Comparison of ENCODE assay signal across 24 cellular contexts in genomic region chr13:110845520-110845919, GRCh38.
"Had no signal": no experiment of that assay in that cellular context is flagged by ENCODE, and none has a peak within 500 bp of the region (broad histone marks: within the 10 kb centered on the region; RNA-seq: fewer than 3 reads in every experiment).

No MANE protein-coding gene starts in this region.

- DNase-seq: dermis blood vessel endothelial cell; dorsolateral prefrontal cortex; effector CD4-positive, alpha-beta T cell; effector memory CD4-positive, alpha-beta T cell; foreskin keratinocyte; heart left ventricle; hypothalamus; immature natural killer cell; left cardiac atrium; left lung; left ventricle myocardium superior; lower lobe of right lung; mesenchymal stem cell; mucosa of descending colon; naive B cell had no signal

- H3K4me1 Mint-ChIP-seq: immature natural killer cell had no signal

- H3K36me3 ChIP-seq: esophagus muscularis mucosa, gastroesophageal sphincter, heart left ventricle, left lung, lower lobe of right lung had no signal

- H3K4me1 ChIP-seq: heart left ventricle, left lung, lower lobe of right lung had no signal

- H2AFZ ChIP-seq: hepatocyte had no signal

- H3K4me3 ChIP-seq: coronary artery, dorsolateral prefrontal cortex, esophagus muscularis mucosa, gastroesophageal sphincter, heart left ventricle, hepatocyte, left lung, lower lobe of right lung, mucosa of descending colon had no signal

- H3K27ac Mint-ChIP-seq: immature natural killer cell, mesothelial cell of epicardium, naive B cell had no signal

- H3K27ac ChIP-seq: coronary artery, dorsolateral prefrontal cortex, esophagus muscularis mucosa, foreskin keratinocyte, gastroesophageal sphincter, heart left ventricle, hepatocyte, left lung, lower lobe of right lung had no signal

- H3K9me3 Mint-ChIP-seq: immature natural killer cell had no signal

- H3K27me3 ChIP-seq: hepatocyte had no signal

- H3K36me3 Mint-ChIP-seq: mesothelial cell of epicardium had no signal

- H3K9me3 ChIP-seq: esophagus muscularis mucosa, gastroesophageal sphincter, heart left ventricle, left lung, lower lobe of right lung, mucosa of descending colon had no signal

- H3K4me2 ChIP-seq: hepatocyte had no signal

- FAIRE-seq: colon, endothelial cell of umbilical vein, frontal cortex, keratinocyte had no signal

- H3K4me3 Mint-ChIP-seq: immature natural killer cell, mesothelial cell of epicardium, naive B cell had no signal

- H3K79me2 ChIP-seq: hepatocyte had no signal

- ATAC-seq: foreskin keratinocyte, gastroesophageal sphincter, heart left ventricle, left cardiac atrium, left lung, left ventricle myocardium superior, lower lobe of right lung, mucosa of descending colon had no signal
